ENCODE assay signal across 20 cellular contexts in the genomic region with DNA sequence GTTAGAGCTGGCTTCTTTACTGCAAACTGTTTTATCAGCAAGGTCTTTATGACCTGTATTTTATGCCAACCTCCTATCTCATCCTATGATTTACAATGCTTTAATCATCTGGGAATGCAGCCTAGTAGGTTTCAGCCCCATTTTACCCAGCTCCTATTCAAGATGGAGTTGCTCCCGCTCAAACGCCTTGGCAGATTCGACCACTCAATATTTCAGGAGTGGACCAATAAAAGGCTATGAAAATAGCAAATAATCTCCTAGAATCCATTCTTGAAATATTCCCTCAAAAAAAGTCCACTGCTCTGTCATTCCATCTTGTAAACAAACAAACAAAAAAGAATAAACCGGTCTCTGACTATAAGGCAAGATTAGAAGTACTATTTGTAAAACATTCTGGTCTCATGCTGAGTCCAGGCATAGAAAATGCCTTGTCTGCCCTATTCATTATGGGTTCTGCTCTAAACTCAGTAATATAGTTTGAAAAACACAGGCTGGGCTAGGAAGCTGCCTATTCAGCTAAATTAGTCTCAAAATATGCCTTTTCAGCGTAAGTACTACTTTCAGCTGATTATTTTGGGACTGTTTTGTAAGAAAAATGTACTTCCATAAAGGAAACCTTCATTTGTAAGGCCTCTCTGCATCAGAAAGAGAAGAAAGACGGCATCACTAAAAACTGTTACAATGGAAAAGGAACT. TPM values are rescaled to one million over a fixed set of nuclear protein-coding genes. Genes with fewer than 3 reads are reported as not detected.
DNase-seq lines count a peak whose midpoint lies in the region; ATAC-seq and TF ChIP-seq lines count a peak whose summit lies in the region.
"Had no signal": no experiment of that assay in that cellular context is flagged by ENCODE, and none has a peak within 500 bp of the region (broad histone marks: within the 10 kb centered on the region; RNA-seq: fewer than 3 reads in every experiment).

No MANE protein-coding gene starts in this region.

- H3K27me3 ChIP-seq in HUES64 (ENCODE audit: insufficient read depth, low read length) (no peaks in the 10 kb centered on the region), heart right ventricle (no peaks in the 10 kb centered on the region)
- H3K27me3 ChIP-seq: BE2C, SJSA1 had no signal

- no peak for ATAC-seq in omental fat pad (ENCODE audit: low FRiP score)
- no peak for ATAC-seq in heart right ventricle
- ATAC-seq: Right ventricle myocardium inferior had no signal

- H3K4me1 ChIP-seq in HUES64 (ENCODE audit: insufficient read depth, low read length) (peaks cover 22% of the 10 kb centered on the region), heart right ventricle (no peaks in the 10 kb centered on the region)
- H3K4me1 ChIP-seq: SJSA1 had no signal

- H3K4me1 Mint-ChIP-seq in type B pancreatic cell (ENCODE audit: unreplicated experiment) = no peaks in the 10 kb centered on the region

- H3K27me3 Mint-ChIP-seq in type B pancreatic cell = no peaks in the 10 kb centered on the region

- TF ChIP-seq CTCF in type B pancreatic cell (conservative IDR thresholded peaks at IDR 0.05) (no peak), omental fat pad (IDR thresholded peaks at IDR 0.05) (no peak), heart right ventricle (IDR thresholded peaks at IDR 0.05) (no peak)

- no peaks in the 10 kb centered on the region for H3K9me3 ChIP-seq in HUES64 (ENCODE audit: insufficient read depth, low read depth, low read length)
- H3K9me3 ChIP-seq in heart right ventricle = no peaks in the 10 kb centered on the region
- H3K9me3 ChIP-seq: BE2C, SJSA1 had no signal

- no peaks in the 10 kb centered on the region for H3K9me3 Mint-ChIP-seq in type B pancreatic cell

- no peak overlapping the region for H3K9ac ChIP-seq in HUES64 (ENCODE audit: low read depth, low read length)

- H3K27ac ChIP-seq in HUES64 (ENCODE audit: low read depth, low read length) (peak overlapping the region; percentile 66), caudate nucleus (ENCODE audit: low read depth, low read length) (peak overlapping the region; percentile 54), heart right ventricle (no peak overlapping the region)
- H3K27ac ChIP-seq: SJSA1 had no signal

- peak overlapping the region; percentile 6 for H3K27ac Mint-ChIP-seq in type B pancreatic cell

- no peak overlapping the region for H3K4me3 Mint-ChIP-seq in type B pancreatic cell

- intact Hi-C loops in heart right ventricle (cut with DNase I) = loop anchor here in 1 of 10 donors (10.0 kb wide), 1 partner anchor 1011 kb away; no protein-coding TSS in a partner anchor

- WGBS in HUES64 = 54% methylated on average over 5 of the region's 6 CpGs
- 61 to 77% methylated on average over 6 of the region's 6 CpGs for WGBS in heart right ventricle, 2 donors

- DNase-seq in RPMI8226 (peak; percentile 46), caudate nucleus (lab: John Stamatoyannopoulos, UW) (no peak), type B pancreatic cell (ENCODE audit: extremely low spot score, unreplicated experiment) (no peak), omental fat pad (ENCODE audit: low spot score) (no peak), heart right ventricle (no peak)
- no peak for DNase-seq in stimulated activated CD4-positive, alpha-beta T cell treated with anti-CD3 and anti-CD28 coated beads, Interleukin-4, amount 100 ng/mL, for 24 hours
- DNase-seq: BE2C, DMS53, GDM1, KG1, MV-4-11, NCI-H1105 treated with DMSO at 0.1 percent for 48 hours, NCI-H2081, NCI-H2171, NCI-H446, NCI-H526, OCI-M1 had no signal

- H3K36me3 Mint-ChIP-seq in type B pancreatic cell = no peaks in the 10 kb centered on the region

- peak overlapping the region; percentile 3; the same call in 1 of the 2 replicates for H3K4me3 ChIP-seq in HUES64 (ENCODE audit: low read length)
- H3K4me3 ChIP-seq in heart right ventricle = no peak overlapping the region
- H3K4me3 ChIP-seq: SJSA1 had no signal

- H3K36me3 ChIP-seq in HUES64 (ENCODE audit: insufficient read depth, low read length) (no peaks in the 10 kb centered on the region), heart right ventricle (no peaks in the 10 kb centered on the region)
- H3K36me3 ChIP-seq: BE2C, SJSA1 had no signal

RNA-seq across cellular contexts. Expression of a gene that starts 53.0 kb away (rescaled TPM):
- polyA plus RNA-seq in HUES64 (2013, experiment 1 of 2) = 0.45 TPM
- 0.82 TPM for polyA plus RNA-seq in HUES64 (2013, experiment 2 of 2)
- total RNA-seq in type B pancreatic cell (ENCODE audit: low replicate concordance) (1.3 and 1.6 TPM in 2 replicates), omental fat pad (1 to 10 TPM in 3 of 4 donors, under 1 TPM in 1; 0.56 to 1.4 (median 1.3) TPM), heart right ventricle (under 1 TPM; 0.21 to 0.56 (median 0.39) TPM)
- under 1 TPM; 0.25 to 0.59 TPM for polyA plus RNA-seq in heart right ventricle

Comparison
In these comparisons a context has a peak if more than half of its experiments do, and no peak if none do; other contexts are left out.
1. H3K27ac ChIP-seq: peak in HUES64 (single experiment) and caudate nucleus (single experiment); none in heart right ventricle (0 of 10).